Comparison of ENCODE assay signal across 21 cellular contexts in the genomic region with DNA sequence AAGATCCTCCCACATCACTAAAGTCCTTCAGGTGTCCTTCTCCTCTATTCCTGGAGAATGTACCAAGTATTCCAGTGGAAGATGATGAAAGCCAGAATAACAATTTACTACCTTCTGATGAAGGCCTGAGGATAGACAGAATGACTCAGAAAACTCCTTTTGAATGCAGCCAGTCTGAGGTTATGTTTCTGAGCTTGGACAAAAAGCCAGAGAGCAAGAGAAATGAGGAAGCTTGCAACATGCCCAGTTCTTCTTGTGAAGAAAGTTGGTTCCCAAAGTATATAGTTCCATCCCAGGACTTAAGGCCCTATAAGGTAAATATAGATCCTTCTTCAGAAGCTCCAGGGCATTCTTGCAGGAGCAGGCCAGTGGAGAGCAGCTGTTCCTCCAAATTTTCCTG.
"Had no signal": no experiment of that assay in that cellular context is flagged by ENCODE, and none has a peak within 500 bp of the region (broad histone marks: within the 10 kb centered on the region; RNA-seq: fewer than 3 reads in every experiment).

No MANE protein-coding gene starts in this region.

- H3K27ac Mint-ChIP-seq: activated naive CD4-positive, alpha-beta T cell treated with anti-CD3 and anti-CD28 coated beads, Interleukin-2, amount 50 U/mL, for 24 hours; activated T-cell treated with anti-CD3 and anti-CD28 coated beads, Interleukin-2, amount 50 U/mL, for 72 hours; nephron progenitor cell; stimulated activated naive CD8-positive, alpha-beta T cell treated with anti-CD3 and anti-CD28 coated beads, Interleukin-15, Interleukin-2, amounts not matched to agents 100 ng/mL and 50 ng/mL, for 24 hours had no signal

- ATAC-seq: activated T-cell treated with anti-CD3 and anti-CD28 coated beads, Interleukin-2, amount 50 U/mL, for 72 hours; esophagus mucosa; gastroesophageal sphincter; heart left ventricle; left ventricle myocardium superior had no signal

- H3K4me1 Mint-ChIP-seq: activated naive CD4-positive, alpha-beta T cell treated with anti-CD3 and anti-CD28 coated beads, Interleukin-2, amount 50 U/mL, for 24 hours had no signal

- H3K27me3 Mint-ChIP-seq: activated naive CD4-positive, alpha-beta T cell treated with anti-CD3 and anti-CD28 coated beads, Interleukin-2, amount 50 U/mL, for 24 hours; stimulated activated naive CD8-positive, alpha-beta T cell treated with anti-CD3 and anti-CD28 coated beads, Interleukin-15, Interleukin-2, amounts not matched to agents 100 ng/mL and 50 ng/mL, for 24 hours had no signal

- H3K27me3 ChIP-seq: breast epithelium, gastroesophageal sphincter, heart left ventricle, transverse colon, uterus had no signal

- H3K27ac ChIP-seq: breast epithelium, gastroesophageal sphincter, heart left ventricle, transverse colon, uterus, WERI-Rb-1 had no signal

- DNase-seq: activated CD4-positive, alpha-beta T cell treated with anti-CD3 and anti-CD28 coated beads for 1 hour; activated CD4-positive, alpha-beta T cell treated with anti-CD3 and anti-CD28 coated beads, Interleukin-2, amount 50 U/mL, for 4 hours; activated gamma-delta T cell; activated T-cell treated with anti-CD3 and anti-CD28 coated beads, Interleukin-2, amount 50 U/mL, for 72 hours; cortex of kidney; effector CD4-positive, alpha-beta T cell; heart left ventricle; left ventricle myocardium superior; nephron progenitor cell; occipital lobe; posterior cingulate gyrus; retina; stimulated activated CD4-positive, alpha-beta T cell treated with anti-CD3 and anti-CD28 coated beads, Interleukin-2, amount 100 ng/mL, for 24 hours; transverse colon; uterus; WERI-Rb-1 had no signal

- H3K9me3 Mint-ChIP-seq: activated naive CD4-positive, alpha-beta T cell treated with anti-CD3 and anti-CD28 coated beads, Interleukin-2, amount 50 U/mL, for 24 hours; activated T-cell treated with anti-CD3 and anti-CD28 coated beads, Interleukin-2, amount 50 U/mL, for 72 hours; nephron progenitor cell; stimulated activated naive CD8-positive, alpha-beta T cell treated with anti-CD3 and anti-CD28 coated beads, Interleukin-15, Interleukin-2, amounts not matched to agents 100 ng/mL and 50 ng/mL, for 24 hours had no signal

- H3K9me3 ChIP-seq: breast epithelium, gastroesophageal sphincter, heart left ventricle, transverse colon, uterus had no signal

- H3K4me1 ChIP-seq: breast epithelium, gastroesophageal sphincter, transverse colon, uterus had no signal

- H3K4me3 ChIP-seq: breast epithelium, gastroesophageal sphincter, heart left ventricle, transverse colon, uterus had no signal

- H3K36me3 Mint-ChIP-seq: activated naive CD4-positive, alpha-beta T cell treated with anti-CD3 and anti-CD28 coated beads, Interleukin-2, amount 50 U/mL, for 24 hours had no signal

- H3K4me3 Mint-ChIP-seq: activated naive CD4-positive, alpha-beta T cell treated with anti-CD3 and anti-CD28 coated beads, Interleukin-2, amount 50 U/mL, for 24 hours; activated T-cell treated with anti-CD3 and anti-CD28 coated beads, Interleukin-2, amount 50 U/mL, for 72 hours; nephron progenitor cell; stimulated activated naive CD8-positive, alpha-beta T cell treated with anti-CD3 and anti-CD28 coated beads, Interleukin-15, Interleukin-2, amounts not matched to agents 100 ng/mL and 50 ng/mL, for 24 hours had no signal

- H3K36me3 ChIP-seq: breast epithelium, transverse colon, uterus, WERI-Rb-1 had no signal
